ENCODE assay signal across 17 cellular contexts in the genomic region with DNA sequence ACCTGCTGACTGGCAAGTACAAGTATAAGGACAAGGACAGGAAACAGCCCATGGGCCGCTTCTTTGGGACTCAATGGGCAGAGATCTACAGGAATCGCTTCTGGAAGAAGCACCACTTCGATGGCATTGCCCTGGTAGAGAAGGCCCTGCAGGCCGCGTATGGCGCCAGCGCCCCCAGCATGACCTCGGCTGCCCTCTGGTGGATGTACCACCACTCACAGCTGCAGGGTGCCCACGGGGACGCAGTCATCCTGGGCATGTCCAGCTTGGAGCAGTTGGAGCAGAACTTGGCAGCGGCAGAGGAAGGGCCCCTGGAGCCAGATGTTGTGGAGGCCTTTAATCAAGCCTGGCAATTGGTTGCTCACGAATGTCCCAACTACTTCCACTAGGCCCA.
"Had no signal": no experiment of that assay in that cellular context is flagged by ENCODE, and none has a peak within 500 bp of the region (broad histone marks: within the 10 kb centered on the region; RNA-seq: fewer than 3 reads in every experiment).

No MANE protein-coding gene starts in this region.

- DNase-seq: activated CD4-positive, alpha-beta T cell treated with anti-CD3 and anti-CD28 coated beads, Interleukin-2, amount 10 ng/mL, durations not matched to agents 24 days and 14 days; activated CD4-positive, CD25-positive, alpha-beta regulatory T cell; activated CD8-positive, alpha-beta memory T cell treated with anti-CD3 and anti-CD28 coated beads, Interleukin-2, amount 50 U/mL, for 4 hours; activated CD8-positive, alpha-beta T cell treated with anti-CD3 and anti-CD28 coated beads, Interleukin-2, amount 10 ng/mL, durations not matched to agents 7 days and 5 days; activated effector memory CD4-positive, alpha-beta T cell treated with anti-CD3 and anti-CD28 coated beads, Interleukin-2, amount 50 U/mL, for 16 hours; activated T-cell treated with anti-CD3 and anti-CD28 coated beads, Interleukin-2, amount 50 U/mL, for 48 hours; amygdala; body of pancreas; central memory CD4-positive, alpha-beta T cell; colonic mucosa; naive B cell; uterus had no signal

- H3K27ac ChIP-seq: body of pancreas, colonic mucosa, esophagus muscularis mucosa, hepatocyte, neural progenitor cell, uterus had no signal

- H3K27me3 ChIP-seq: body of pancreas, colonic mucosa, esophagus muscularis mucosa, hepatocyte, neural progenitor cell, uterus had no signal

- H2AFZ ChIP-seq: hepatocyte, neural progenitor cell had no signal

- H3K4me3 ChIP-seq: body of pancreas, colonic mucosa, esophagus muscularis mucosa, hepatocyte, neural progenitor cell, uterus had no signal

- H3K4me3 Mint-ChIP-seq: activated CD4-positive, alpha-beta T cell treated with anti-CD3 and anti-CD28 coated beads, Interleukin-2, amount 10 ng/mL, durations not matched to agents 24 days and 14 days; activated CD8-positive, alpha-beta T cell treated with anti-CD3 and anti-CD28 coated beads, Interleukin-2, amount 10 ng/mL, durations not matched to agents 7 days and 5 days; activated naive CD8-positive, alpha-beta T cell; naive B cell; neural progenitor cell had no signal

- H3K9me3 ChIP-seq: body of pancreas, colonic mucosa, esophagus muscularis mucosa, uterus had no signal

- H3K36me3 ChIP-seq: colonic mucosa, uterus had no signal

- H3K79me2 ChIP-seq: hepatocyte had no signal

- H3K4me2 ChIP-seq: hepatocyte, neural progenitor cell had no signal

- H3K27me3 Mint-ChIP-seq: activated CD4-positive, alpha-beta T cell treated with anti-CD3 and anti-CD28 coated beads, Interleukin-2, amount 10 ng/mL, durations not matched to agents 24 days and 14 days; activated naive CD8-positive, alpha-beta T cell; naive B cell had no signal

- ATAC-seq: activated CD8-positive, alpha-beta T cell treated with anti-CD3 and anti-CD28 coated beads, Interleukin-2, amount 10 ng/mL, durations not matched to agents 7 days and 5 days; body of pancreas; sciatic nerve had no signal

- H3K9ac ChIP-seq: neural progenitor cell had no signal

- H3K4me1 ChIP-seq: body of pancreas, colonic mucosa, neural progenitor cell, uterus had no signal

- H3K9me3 Mint-ChIP-seq: activated CD4-positive, alpha-beta T cell treated with anti-CD3 and anti-CD28 coated beads, Interleukin-2, amount 10 ng/mL, durations not matched to agents 24 days and 14 days; naive B cell; neural progenitor cell had no signal

- H3K4me1 Mint-ChIP-seq: naive B cell, neural progenitor cell had no signal

- H3K27ac Mint-ChIP-seq: activated CD4-positive, alpha-beta T cell treated with anti-CD3 and anti-CD28 coated beads, Interleukin-2, amount 10 ng/mL, durations not matched to agents 24 days and 14 days; activated CD8-positive, alpha-beta T cell treated with anti-CD3 and anti-CD28 coated beads, Interleukin-2, amount 10 ng/mL, durations not matched to agents 7 days and 5 days; activated naive CD8-positive, alpha-beta T cell; neural progenitor cell had no signal
